ENCODE assay signal across 9 cellular contexts in genomic region chr17:81200695-81201580, GRCh38. TPM values are rescaled to one million over a fixed set of nuclear protein-coding genes. Genes with fewer than 3 reads are reported as not detected.
DNase-seq lines count a peak whose midpoint lies in the region; ATAC-seq, FAIRE-seq and TF ChIP-seq lines count a peak whose summit lies in the region.
"Had no signal": no experiment of that assay in that cellular context is flagged by ENCODE, and none has a peak within 500 bp of the region (broad histone marks: within the 10 kb centered on the region; RNA-seq: fewer than 3 reads in every experiment).

No MANE protein-coding gene starts in this region.

- DNase-seq in Ammon's horn (ENCODE audit: low spot score), result peak; percentile 80
- peak; percentile 64 for DNase-seq in GM12865 (ENCODE audit: low read depth)
- peak; percentile 68 for DNase-seq in NCI-H460 (ENCODE audit: extremely low read depth, low read depth)
- DNase-seq in anterior cingulate cortex (lab: John Stamatoyannopoulos, UW), result peak in 43 of 58 donors; percentile 4 to 65 (median 30)
- DNase-seq in hepatic stellate cell (ENCODE audit: low spot score), result peak; percentile 87
- DNase-seq in small intestine, result peak; percentile 78

- H3K4me3 ChIP-seq in GM12865 (ENCODE audit: low read depth, low read length), result no peak overlapping the region
- H3K4me3 ChIP-seq in small intestine (ENCODE audit: low read depth in 1 of 2, low read length in 2 of 2), result no peak overlapping the region

- ATAC-seq in GM18870 (IDR thresholded peaks at IDR 0.05; ENCODE audit: unreplicated experiment), result no peak
- no peak for ATAC-seq in HG03432 (IDR thresholded peaks at IDR 0.05; ENCODE audit: unreplicated experiment)

- TF ChIP-seq CTCF in GM12865 (IDR thresholded peaks at IDR 0.05; ENCODE audit: insufficient read depth, low read depth, low read length, missing control alignments), result peak; percentile 51

- no peak overlapping the region for H3K27ac ChIP-seq in small intestine (ENCODE audit: low read depth in 1 of 2, low read length in 1 of 2)

- H3K9me3 ChIP-seq in small intestine (ENCODE audit: control insufficient read depth, low read depth), result no peaks in the 10 kb centered on the region

- no peaks in the 10 kb centered on the region for H3K4me1 ChIP-seq in small intestine (ENCODE audit: control insufficient read depth in 2 of 2, insufficient read depth in 1 of 2, low read depth in 1 of 2, low read length in 1 of 2)

- 65 to 74% (median 68%) methylated on average over 26 to 27 of the region's 27 CpGs for WGBS in small intestine, 3 donors

- no peak for FAIRE-seq in small intestine (lab: Jason Lieb, UNC)

- no peaks in the 10 kb centered on the region for H3K27me3 ChIP-seq in small intestine (ENCODE audit: control insufficient read depth in 2 of 2, insufficient read depth in 2 of 2, low read length in 2 of 2)

- H3K36me3 ChIP-seq in small intestine (ENCODE audit: control insufficient read depth in 2 of 2, insufficient read depth in 2 of 2, low read length in 2 of 2), result peaks cover 0 to 7% of the 10 kb centered on the region in 2 donors

RNA-seq across cellular contexts. Expression of gene CEP131, which starts 21.8 kb away (rescaled TPM):
- 5.2 TPM in 2 replicates for total RNA-seq in NCI-H460 (2014; rRNA removed; shearing (Covaris generic))
- polyA plus RNA-seq in NCI-H460 (2014; cell fraction: nucleus; rRNA removed), result 24.9 and 28.1 TPM in 2 replicates
- polyA plus RNA-seq in small intestine, result 1 to 10 TPM; 4.0 to 8.8 (median 5.7) TPM

RNA-seq across cellular contexts. Expression of gene AATK, which starts 34.9 kb away (rescaled TPM):
- 0.43 and 0.74 TPM in 2 replicates for total RNA-seq in NCI-H460 (2014; rRNA removed; shearing (Covaris generic))
- 0.07 and 0.51 TPM in 2 replicates for polyA plus RNA-seq in NCI-H460 (2014; cell fraction: nucleus; rRNA removed)
- 100 to 1,000 TPM in 1 of 3 donors, 10 to 100 TPM in 2; 33.1 to 118 (median 98.1) TPM for polyA plus RNA-seq in small intestine

RNA-seq across cellular contexts. Expression of gene PVALEF, which starts 35.6 kb away (rescaled TPM):
- total RNA-seq in NCI-H460 (2014; rRNA removed; shearing (Covaris generic)), result not detected in 2 replicates
- polyA plus RNA-seq in NCI-H460 (2014; cell fraction: nucleus; rRNA removed), result not detected in 2 replicates
- not detected for polyA plus RNA-seq in small intestine
- total RNA-seq: T-cell had no signal

RNA-seq across cellular contexts. Expression of gene TEPSIN, which starts 37.9 kb away (rescaled TPM):
- 18.3 and 19.6 TPM in 2 replicates for total RNA-seq in NCI-H460 (2014; rRNA removed; shearing (Covaris generic))
- 146 and 154 TPM in 2 replicates for polyA plus RNA-seq in NCI-H460 (2014; cell fraction: nucleus; rRNA removed)
- 10 to 100 TPM; 19.3 to 89.9 (median 39.4) TPM for polyA plus RNA-seq in small intestine

RNA-seq across cellular contexts. Expression of gene NDUFAF8, which starts 38.2 kb away (rescaled TPM):
- 78.3 and 88.5 TPM in 2 replicates for total RNA-seq in NCI-H460 (2014; rRNA removed; shearing (Covaris generic))
- polyA plus RNA-seq in NCI-H460 (2014; cell fraction: nucleus; rRNA removed), result 58.9 and 222 TPM in 2 replicates
- 10 to 100 TPM; 25.9 to 36.0 (median 35.4) TPM for polyA plus RNA-seq in small intestine

Comparison
In these comparisons a context has a peak if more than half of its experiments do, and no peak if none do; other contexts are left out.
1. DNase-seq: peak in every context shown above with its lines; median percentile 87 in hepatic stellate cell; 80 in Ammon's horn; 78 in small intestine; 68 in NCI-H460; 64 in GM12865; 30 in anterior cingulate cortex.